In genomic region chr16:25109643-25110042, GRCh38 we compare ENCODE assay signal across 10 cellular contexts. TPM values are rescaled to one million over a fixed set of nuclear protein-coding genes. Genes with fewer than 3 reads are reported as not detected.
DNase-seq lines count a peak whose midpoint lies in the region; ATAC-seq and TF ChIP-seq lines count a peak whose summit lies in the region.
"Had no signal": no experiment of that assay in that cellular context is flagged by ENCODE, and none has a peak within 500 bp of the region (broad histone marks: within the 10 kb centered on the region; RNA-seq: fewer than 3 reads in every experiment).

No MANE protein-coding gene starts in this region.

- H3K36me3 ChIP-seq in smooth muscle cell (ENCODE audit: low read depth) = no peaks in the 10 kb centered on the region

- peak overlapping the region; percentile 9 for H3K27ac Mint-ChIP-seq in T-helper 1 cell treated with Interleukin-12 subunit alpha and Interleukin-12 subunit beta and Interleukin-4 antibody, amounts not matched to agents 30 μg/mL and 1 μg/mL, for 36 hours

- H3K4me1 ChIP-seq in smooth muscle cell (ENCODE audit: low read depth) = peaks cover 31% of the 10 kb centered on the region

- peak overlapping the region; percentile 28 for H3K4me3 Mint-ChIP-seq in T-helper 1 cell treated with Interleukin-12 subunit alpha and Interleukin-12 subunit beta and Interleukin-4 antibody, amounts not matched to agents 30 μg/mL and 1 μg/mL, for 36 hours

- peaks cover 47% of the 10 kb centered on the region for H3K4me1 Mint-ChIP-seq in T-helper 1 cell treated with Interleukin-12 subunit alpha and Interleukin-12 subunit beta and Interleukin-4 antibody, amounts not matched to agents 30 μg/mL and 1 μg/mL, for 36 hours (ENCODE audit: low read depth)

- TF ChIP-seq CTCF in smooth muscle cell (IDR thresholded peaks at IDR 0.05; ENCODE audit: borderline replicate concordance, insufficient read depth, poor library complexity, severe bottlenecking) (no peak), GM13976 (IDR thresholded peaks at IDR 0.05; ENCODE audit: borderline replicate concordance, control extremely low read depth, extremely low read depth, insufficient read depth, missing control alignments) (no peak)

- no peaks in the 10 kb centered on the region for H3F3A ChIP-seq in smooth muscle cell (ENCODE audit: low read depth)

- WGBS in smooth muscle cell (ENCODE audit: low lambda C conversion rate) = 30% methylated on average over 4 of the region's 4 CpGs

- peaks cover under 1% of the 10 kb centered on the region for H3K36me3 Mint-ChIP-seq in T-helper 1 cell treated with Interleukin-12 subunit alpha and Interleukin-12 subunit beta and Interleukin-4 antibody, amounts not matched to agents 30 μg/mL and 1 μg/mL, for 36 hours (ENCODE audit: low read depth)

- no peaks in the 10 kb centered on the region for H3K9me3 Mint-ChIP-seq in T-helper 1 cell treated with Interleukin-12 subunit alpha and Interleukin-12 subunit beta and Interleukin-4 antibody, amounts not matched to agents 30 μg/mL and 1 μg/mL, for 36 hours
- H3K9me3 Mint-ChIP-seq: activated naive CD4-positive, alpha-beta T cell treated with anti-CD3 and anti-CD28 coated beads, Interleukin-2, amount 10 ng/mL, durations not matched to agents 7 days and 5 days had no signal

- peaks cover 30% of the 10 kb centered on the region for H3K79me2 ChIP-seq in smooth muscle cell (ENCODE audit: low read depth)

- no peak for ATAC-seq in GM19397 (IDR thresholded peaks at IDR 0.05; ENCODE audit: unreplicated experiment)

- H4K20me1 ChIP-seq in smooth muscle cell (ENCODE audit: low read depth) = peaks cover 10% of the 10 kb centered on the region

- H3K27me3 Mint-ChIP-seq in T-helper 1 cell treated with Interleukin-12 subunit alpha and Interleukin-12 subunit beta and Interleukin-4 antibody, amounts not matched to agents 30 μg/mL and 1 μg/mL, for 36 hours (ENCODE audit: low read depth) = no peaks in the 10 kb centered on the region

- peak overlapping the region; percentile 90 for H3K4me2 ChIP-seq in smooth muscle cell

- no peak overlapping the region for H3K4me3 ChIP-seq in smooth muscle cell

- no peak overlapping the region for H3K9ac ChIP-seq in smooth muscle cell (ENCODE audit: low read depth)

- no peak for DNase-seq in T-helper 1 cell
- peak; percentile 57 for DNase-seq in SW480 (ENCODE audit: low spot score)
- peak; percentile 90 for DNase-seq in fibroblast of the conjunctiva (ENCODE audit: low read depth)
- no peak for DNase-seq in smooth muscle cell (lab: John Stamatoyannopoulos, UW; ENCODE audit: unreplicated experiment)
- DNase-seq in NK-92 (lab: John Stamatoyannopoulos, UW; ENCODE audit: unreplicated experiment) = no peak
- no peak for DNase-seq in GM13976 (ENCODE audit: low spot score)

- H3K27me3 ChIP-seq in smooth muscle cell (ENCODE audit: low read depth) = peaks cover 6% of the 10 kb centered on the region

- in situ Hi-C loops in GM13976 (cut with MboI; ENCODE audit: low sequenced_read_pairs, unreplicated experiment) = no loop called here

- peak overlapping the region; percentile 45 for H3K27ac ChIP-seq in smooth muscle cell (ENCODE audit: low read depth)
- H3K27ac ChIP-seq: C4-2B had no signal

- no peak overlapping the region for H2AFZ ChIP-seq in smooth muscle cell (ENCODE audit: low read depth)

- H3K9me3 ChIP-seq in smooth muscle cell (replicated peaks; ENCODE audit: low read depth) = no peaks in the 10 kb centered on the region

RNA-seq across cellular contexts. Expression of gene LCMT1, which starts 1.9 kb away (rescaled TPM):
- 29.5 and 57.6 TPM in 2 replicates for total RNA-seq in smooth muscle cell
- polyA plus RNA-seq in smooth muscle cell = 45.3 and 52.5 TPM in 2 replicates

Comparison
In these comparisons a context has a peak if more than half of its experiments do, and no peak if none do; other contexts are left out.
1. DNase-seq: peak in SW480 (single experiment) and fibroblast of the conjunctiva (single experiment); none in T-helper 1 cell (0 of 5), smooth muscle cell (single experiment), NK-92 (single experiment) and GM13976 (single experiment).